In genomic region chr4:152676052-152676854, GRCh38 we compare ENCODE assay signal across 16 cellular contexts. TPM values are rescaled to one million over a fixed set of nuclear protein-coding genes. Genes with fewer than 3 reads are reported as not detected.
A peak's percentile ranks its signal among the peaks of the same experiment; 100 is the strongest.
DNase-seq lines count a peak whose midpoint lies in the region; ATAC-seq and TF ChIP-seq lines count a peak whose summit lies in the region.
"Had no signal": no experiment of that assay in that cellular context is flagged by ENCODE, and none has a peak within 500 bp of the region (broad histone marks: within the 10 kb centered on the region; RNA-seq: fewer than 3 reads in every experiment).

No MANE protein-coding gene starts in this region.

- peaks cover 0 to 6% of the 10 kb centered on the region in 2 donors for H3K36me3 ChIP-seq in esophagus (ENCODE audit: control insufficient read depth in 2 of 2, insufficient read depth in 2 of 2, low read length in 1 of 2)
- H3K36me3 ChIP-seq in adrenal gland (replicated peaks in 1 of 2): no peaks in the 10 kb centered on the region
- H3K36me3 ChIP-seq: BLaER1, heart left ventricle, ovary, SJCRH30 had no signal

- WGBS in esophagus, 2 donors: 53 to 54% methylated on average over 3 of the region's 3 CpGs
- WGBS in adrenal gland, 4 donors: 65 to 74% (median 68%) methylated on average over 3 of the region's 3 CpGs

- intact Hi-C loops in adrenal gland (cut with DNase I): no loop called here

- no peak for TF ChIP-seq POLR2A in adrenal gland (IDR thresholded peaks at IDR 0.05)

- H3K9me3 ChIP-seq in esophagus (ENCODE audit: control insufficient read depth in 2 of 2, insufficient read depth in 1 of 2, low read depth in 1 of 2, low read length in 1 of 2) (no peaks in the 10 kb centered on the region), adrenal gland (replicated peaks in 1 of 3) (no peaks in the 10 kb centered on the region)
- H3K9me3 ChIP-seq: BLaER1, heart left ventricle, ovary, SJCRH30 had no signal

- H3K4me3 ChIP-seq in GM12865 (ENCODE audit: low read depth, low read length) (no peak overlapping the region), esophagus (ENCODE audit: low read depth in 1 of 2, low read length in 2 of 2) (no peak overlapping the region), adrenal gland (no peak overlapping the region)
- H3K4me3 ChIP-seq: BLaER1, heart left ventricle, ovary, SJCRH30 had no signal

- H3K27ac ChIP-seq in esophagus (ENCODE audit: low read depth in 2 of 2, low read length in 1 of 2) (peak overlapping the region; percentile 63 to 85), adrenal gland (no peak overlapping the region)
- H3K27ac ChIP-seq: BLaER1, heart left ventricle, ovary, SJCRH30, VCaP had no signal

- TF ChIP-seq CTCF in GM12865 (IDR thresholded peaks at IDR 0.05; ENCODE audit: insufficient read depth, low read depth, low read length, missing control alignments): no peak
- TF ChIP-seq CTCF in adrenal gland (IDR thresholded peaks at IDR 0.05): no peak

- DNase-seq in GM12865 (ENCODE audit: low read depth) (peak; percentile 29), DMS53 treated with DMSO at 0.1 percent for 48 hours (lab: John Stamatoyannopoulos, UW; ENCODE audit: unreplicated experiment) (no peak), adrenal gland (no peak), NCI-H1694 (lab: John Stamatoyannopoulos, UW) (no peak)
- DNase-seq: effector memory CD4-positive, alpha-beta T cell; GDM1; heart left ventricle; NCI-H1092; ovary; SJCRH30 had no signal

- H3K27me3 ChIP-seq in esophagus (ENCODE audit: control insufficient read depth in 1 of 2, insufficient read depth in 2 of 2, low read length in 2 of 2) (no peaks in the 10 kb centered on the region), adrenal gland (no peaks in the 10 kb centered on the region)
- H3K27me3 ChIP-seq: heart left ventricle, ovary, SJCRH30 had no signal

- H3K4me1 ChIP-seq in esophagus (ENCODE audit: control insufficient read depth in 2 of 2, insufficient read depth in 2 of 2, low read length in 1 of 2) (no peaks in the 10 kb centered on the region), adrenal gland (replicated peaks in 1 of 2) (no peaks in the 10 kb centered on the region)
- H3K4me1 ChIP-seq: SJCRH30 had no signal

- peak; percentile 47 for ATAC-seq in GM19328 (IDR thresholded peaks at IDR 0.05; ENCODE audit: unreplicated experiment)
- ATAC-seq in HG03095 (IDR thresholded peaks at IDR 0.05; ENCODE audit: unreplicated experiment): peak; percentile 44
- no peak for ATAC-seq in GM19452 (IDR thresholded peaks at IDR 0.05; ENCODE audit: unreplicated experiment)
- ATAC-seq: heart left ventricle had no signal

RNA-seq across cellular contexts. Expression of gene TMEM154, which starts 3.5 kb away (rescaled TPM):
- polyA plus RNA-seq in esophagus (10 to 100 TPM; 17.7 to 24.2 TPM), adrenal gland (under 1 TPM; 0.10 to 0.22 (median 0.16) TPM)
- total RNA-seq in adrenal gland: 1 to 10 TPM in 1 of 8 donors, under 1 TPM in 6, not detected in 1; 0.11 to 3.6 (median 0.83) TPM

Comparison
In these comparisons a context has a peak if more than half of its experiments do, and no peak if none do; other contexts are left out.
1. H3K27ac ChIP-seq: peak in esophagus (2 of 2); none in adrenal gland (0 of 5).
2. RNA of gene TMEM154, which starts 3.5 kb away (polyA plus RNA-seq): 17.7 to 24.2 TPM in esophagus; 0.10 to 0.22 TPM in adrenal gland; every median in the first group is over 10 times any median in the second.